32 cellular contexts compared by ENCODE assay signal in genomic region chr22:20756846-20757245, GRCh38. TPM values are rescaled to one million over a fixed set of nuclear protein-coding genes. Genes with fewer than 3 reads are reported as not detected.
"Had no signal": no experiment of that assay in that cellular context is flagged by ENCODE, and none has a peak within 500 bp of the region (broad histone marks: within the 10 kb centered on the region; RNA-seq: fewer than 3 reads in every experiment).

No MANE protein-coding gene starts in this region.

- H3K4me1 Mint-ChIP-seq: mesothelial cell of epicardium, naive B cell, natural killer cell had no signal

- H3K27ac Mint-ChIP-seq: mesothelial cell of epicardium, natural killer cell had no signal

- H3K4me3 ChIP-seq: left ventricle myocardium inferior, lung, pancreas, psoas muscle, right atrium auricular region, right lobe of liver, smooth muscle cell, stomach, testis, tibial artery, upper lobe of right lung had no signal

- H3K27ac ChIP-seq: left ventricle myocardium inferior, pancreas, psoas muscle, right atrium auricular region, right lobe of liver, stomach, testis, tibial artery, upper lobe of right lung had no signal

- H3K4me1 ChIP-seq: left ventricle myocardium inferior, pancreas, psoas muscle, right atrium auricular region, right lobe of liver, stomach, testis, tibial artery, upper lobe of right lung had no signal

- ATAC-seq: natural killer cell; pancreas; psoas muscle; right lobe of liver; stimulated activated naive B cell treated with anti-CD40 and anti-IgM and Interleukin-4, amounts not matched to agents 10 μg/mL and 1 μg/mL and 100 μg/mL, for 72 hours; stimulated activated naive CD8-positive, alpha-beta T cell treated with anti-CD3 and anti-CD28 coated beads, Interleukin-15, Interleukin-2, amounts not matched to agents 100 U/mL and 50 U/mL, for 24 hours; upper lobe of right lung had no signal

- H3K9me3 ChIP-seq: left ventricle myocardium inferior, pancreas, psoas muscle, right atrium auricular region, right lobe of liver, stomach, testis, tibial artery, upper lobe of right lung had no signal

- H3K27me3 Mint-ChIP-seq: naive B cell; stimulated activated naive B cell treated with anti-CD40 and anti-IgM and Interleukin-4, amounts not matched to agents 10 μg/mL and 1 μg/mL and 100 μg/mL, for 72 hours had no signal

- H3K9me3 Mint-ChIP-seq: mesothelial cell of epicardium; naive B cell; natural killer cell; stimulated activated naive B cell treated with anti-CD40 and anti-IgM and Interleukin-4, amounts not matched to agents 10 μg/mL and 1 μg/mL and 100 μg/mL, for 72 hours had no signal

- DNase-seq: hypothalamus; islet precursor cell; left ventricle myocardium inferior; mesendoderm; naive B cell; natural killer cell; nucleus accumbens; pancreas; posterior cingulate gyrus; psoas muscle; stimulated activated CD4-positive, alpha-beta T cell treated with anti-CD3 and anti-CD28 coated beads, Interleukin-1b, Interleukin-23, amount 100 ng/mL, for 48 hours; stimulated activated CD4-positive, alpha-beta T cell treated with anti-CD3 and anti-CD28 coated beads, Interleukin-2, amount 100 ng/mL, for 48 hours; stimulated activated CD4-positive, alpha-beta T cell treated with anti-CD3 and anti-CD28 coated beads, Interleukin-4, amount 100 ng/mL, for 4 hours; stimulated activated CD8-positive, alpha-beta memory T cell treated with anti-CD3 and anti-CD28 coated beads, Interleukin-4, amount 100 ng/mL, for 48 hours; stimulated activated naive B cell treated with anti-CD40 and anti-IgM and Interleukin-4, amounts not matched to agents 10 μg/mL and 1 μg/mL and 100 μg/mL, for 72 hours; stimulated activated naive CD8-positive, alpha-beta T cell treated with anti-CD3 and anti-CD28 coated beads, Interleukin-15, Interleukin-2, amounts not matched to agents 100 U/mL and 50 U/mL, for 24 hours; stomach; testis; tibial artery; trophoblast cell; upper lobe of right lung had no signal

- H3K36me3 Mint-ChIP-seq: natural killer cell had no signal

- H3K4me2 ChIP-seq: smooth muscle cell had no signal

- H3K4me3 Mint-ChIP-seq: mesothelial cell of epicardium; naive B cell; natural killer cell; stimulated activated naive B cell treated with anti-CD40 and anti-IgM and Interleukin-4, amounts not matched to agents 10 μg/mL and 1 μg/mL and 100 μg/mL, for 72 hours had no signal

- H3K27me3 ChIP-seq: pancreas, right atrium auricular region, right lobe of liver, stomach, testis, tibial artery, upper lobe of right lung had no signal

RNA-seq across cellular contexts. Expression of gene SERPIND1, which starts 17.1 kb away (rescaled TPM):
- total RNA-seq: kidney epithelial cell, lower leg skin, mesothelial cell of epicardium, mononuclear cell, osteoblast, psoas muscle, renal cortical epithelial cell, skeletal muscle tissue, smooth muscle cell had no signal
